In genomic region chr11:66115638-66116410, GRCh38 we compare ENCODE assay signal across 1 cellular context.
A peak's percentile ranks its signal among the peaks of the same experiment; 100 is the strongest.
TF ChIP-seq lines count a peak whose summit lies in the region.

No MANE protein-coding gene starts in this region.

TF ChIP-seq in GM12878, 131 proteins besides CTCF, POLR2A, EP300 and RAD21 (continued from another document and continues in another):
- no peak for TF ChIP-seq PRDM15 (CRISPR knock-in tag; IDR thresholded peaks at IDR 0.05)
- no peak for TF ChIP-seq BRCA1 (IDR thresholded peaks at IDR 0.05; ENCODE audit: low read depth, low read length)
- TF ChIP-seq KAT2A (conservative IDR thresholded peaks at IDR 0.05; ENCODE audit: control insufficient read depth, low read depth, low read length) = no peak
- no peak for TF ChIP-seq EZH2 (IDR thresholded peaks at IDR 0.05; ENCODE audit: borderline replicate concordance, control insufficient read depth, low read depth, low read length)
- TF ChIP-seq SKIL (IDR thresholded peaks at IDR 0.05; ENCODE audit: low read depth, poor library complexity, severe bottlenecking) = peak; percentile 80
- no peak for TF ChIP-seq ZBTB33 (IDR thresholded peaks at IDR 0.05)
- TF ChIP-seq SUZ12 (IDR thresholded peaks at IDR 0.05; ENCODE audit: unreplicated experiment) = no peak
- TF ChIP-seq ETV6 (conservative IDR thresholded peaks at IDR 0.05 in 1 of 2, IDR thresholded peaks at IDR 0.05 in 1 of 2; ENCODE audit: borderline replicate concordance in 1 of 2, low read depth in 1 of 2) = peak in 1 of 2 experiments; percentile 74; a peak in 1 of 4 replicates
- no peak for TF ChIP-seq BCLAF1 (IDR thresholded peaks at IDR 0.05)
- TF ChIP-seq KLF5 (IDR thresholded peaks at IDR 0.05; ENCODE audit: partially characterized antibody) = no peak
- TF ChIP-seq MXI1 (IDR thresholded peaks at IDR 0.05; ENCODE audit: low read depth, low read length) = 0 out of 2 replicates have a peak, but pooled peaks have one; percentile 38
- TF ChIP-seq SRF (IDR thresholded peaks at IDR 0.05; ENCODE audit: low read depth in 2 of 2, low read length in 2 of 2) = no peak
- TF ChIP-seq GATAD2B (conservative IDR thresholded peaks at IDR 0.05; ENCODE audit: low read depth) = no peak
- TF ChIP-seq ZBED1 (IDR thresholded peaks at IDR 0.05; ENCODE audit: borderline replicate concordance) = peak; percentile 83
- TF ChIP-seq EED (IDR thresholded peaks at IDR 0.05; ENCODE audit: low read depth) = peak; percentile 59
- TF ChIP-seq RFX5 (IDR thresholded peaks at IDR 0.05; ENCODE audit: low read depth, low read length) = no peak
- peak; percentile 74 for TF ChIP-seq MLLT1 (IDR thresholded peaks at IDR 0.05)
- TF ChIP-seq PBX3 (IDR thresholded peaks at IDR 0.05; ENCODE audit: insufficient replicate concordance, low read depth, low read length) = peak; percentile 21
- TF ChIP-seq HSF1 (IDR thresholded peaks at IDR 0.05; ENCODE audit: low read depth, low read length) = no peak
- TF ChIP-seq SMAD5 (IDR thresholded peaks at IDR 0.05; ENCODE audit: low read depth) = no peak
- no peak for TF ChIP-seq PML (IDR thresholded peaks at IDR 0.05; ENCODE audit: low read length)
- no peak for TF ChIP-seq ZNF274 (IDR thresholded peaks at IDR 0.05; ENCODE audit: insufficient read depth, insufficient read length)
- no peak for TF ChIP-seq SIN3A (IDR thresholded peaks at IDR 0.05; ENCODE audit: low read depth, low read length)
- TF ChIP-seq RELB (IDR thresholded peaks at IDR 0.05; ENCODE audit: low read depth) = no peak; the same call in none of the 2 replicates
- TF ChIP-seq NFYA (IDR thresholded peaks at IDR 0.05; ENCODE audit: borderline replicate concordance, low read depth, low read length) = no peak
- TF ChIP-seq RUNX3 (IDR thresholded peaks at IDR 0.05; ENCODE audit: low read length) = peak; percentile 92
- TF ChIP-seq ZBTB11 (CRISPR knock-in tag; IDR thresholded peaks at IDR 0.05) = no peak
- TF ChIP-seq RCOR1 (conservative IDR thresholded peaks at IDR 0.05; ENCODE audit: low read depth, low read length) = 0 out of 2 replicates have a peak, but pooled peaks have one; percentile 58
- TF ChIP-seq SREBF2 (IDR thresholded peaks at IDR 0.05; ENCODE audit: low read length) = no peak
- no peak for TF ChIP-seq FOXK2 (IDR thresholded peaks at IDR 0.05)
- peak; percentile 83 for TF ChIP-seq CBFB (IDR thresholded peaks at IDR 0.05; ENCODE audit: low read depth)
- peak; percentile 80 for TF ChIP-seq NBN (IDR thresholded peaks at IDR 0.05)
